In the genomic region with DNA sequence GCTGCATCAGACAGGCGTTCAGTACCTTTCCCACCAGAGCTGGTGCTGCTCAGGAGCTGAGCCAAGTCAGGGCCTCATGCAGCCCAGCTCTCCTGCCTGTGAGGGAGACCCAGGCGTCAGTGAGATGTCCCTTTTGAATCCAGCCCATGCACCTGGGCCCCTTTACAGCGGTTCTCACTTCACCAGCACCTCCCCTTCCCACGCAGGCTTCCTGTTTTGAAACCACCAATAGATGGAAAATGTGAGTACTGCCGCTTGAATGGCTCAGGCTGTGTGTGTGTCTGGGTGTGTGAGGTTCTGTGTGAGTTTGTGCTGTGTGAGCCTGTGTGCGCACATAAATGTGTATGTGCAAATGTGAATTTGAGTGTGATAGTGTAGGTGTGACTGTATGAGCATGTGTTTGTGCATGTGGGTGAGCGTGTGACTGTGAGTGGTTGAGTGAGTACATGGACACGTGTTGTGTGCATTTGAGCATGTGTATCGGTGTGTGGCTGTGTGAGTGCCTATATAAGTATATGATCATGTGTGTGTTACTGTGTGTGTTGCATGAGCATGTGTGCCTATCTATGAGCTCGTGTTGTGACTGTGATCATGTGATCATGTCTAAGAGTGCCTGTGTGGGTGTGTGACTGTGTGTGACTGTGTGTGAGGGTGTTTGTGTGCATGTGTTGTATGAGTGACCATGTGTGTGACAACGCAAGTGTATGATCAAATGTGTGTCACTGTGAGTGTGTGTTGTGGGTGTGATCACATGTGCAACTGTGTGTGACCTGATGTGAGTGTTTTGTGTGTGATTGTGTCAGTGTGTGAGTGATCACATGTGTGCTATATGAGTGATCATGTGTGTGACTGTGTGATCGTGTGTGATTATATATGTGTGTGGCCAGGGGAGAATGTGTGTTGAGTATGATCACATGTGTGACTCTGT, we compare ENCODE assay signal across 8 cellular contexts.
A peak's percentile ranks its signal among the peaks of the same experiment; 100 is the strongest.
DNase-seq lines count a peak whose midpoint lies in the region; ATAC-seq, FAIRE-seq and TF ChIP-seq lines count a peak whose summit lies in the region.

No MANE protein-coding gene starts in this region.

- H3K4me3 Mint-ChIP-seq in activated CD4-positive, alpha-beta memory T cell treated with anti-CD3 and anti-CD28 coated beads for 36 hours: no peak overlapping the region
- H3K4me3 Mint-ChIP-seq in stimulated activated effector memory CD8-positive, alpha-beta T cell treated with anti-CD3 and anti-CD28 coated beads, Interleukin-12 subunit alpha, Interleukin-12 subunit beta, amount 100 ng/mL, for 72 hours: no peak overlapping the region

- intact Hi-C loops in activated CD4-positive, alpha-beta memory T cell treated with anti-CD3 and anti-CD28 coated beads for 36 hours (cut with micrococcal nuclease): loop anchor here (1.0 kb wide), 1 partner anchor 17 kb away; no protein-coding TSS in a partner anchor

- H3K27ac ChIP-seq in HL-60 (replicated peaks) (peak overlapping the region; percentile 76), keratinocyte (ENCODE audit: control insufficient read depth, insufficient read depth, low read length) (no peak overlapping the region), smooth muscle cell (ENCODE audit: low read depth) (no peak overlapping the region), GM23248 (no peak overlapping the region)

- TF ChIP-seq CTCF in HL-60 (IDR thresholded peaks at IDR 0.05; ENCODE audit: insufficient read depth, low read length) (no peak), keratinocyte (optimal IDR thresholded peaks at IDR 0.05 in 1 of 3, IDR thresholded peaks at IDR 0.05 in 1 of 3, conservative IDR thresholded peaks at IDR 0.05 in 1 of 3; ENCODE audit: extremely low read depth in 1 of 3, insufficient read depth in 2 of 3, low read length in 3 of 3) (no peak), smooth muscle cell (IDR thresholded peaks at IDR 0.05; ENCODE audit: borderline replicate concordance, insufficient read depth, poor library complexity, severe bottlenecking) (no peak)

- peak; percentile 13 for FAIRE-seq in keratinocyte (lab: Jason Lieb, UNC)

- H4K20me1 ChIP-seq in keratinocyte (ENCODE audit: control insufficient read depth, extremely low read depth, insufficient read depth, low read length): peaks cover 6% of the 10 kb centered on the region
- H4K20me1 ChIP-seq in smooth muscle cell (ENCODE audit: low read depth): peaks cover 5% of the 10 kb centered on the region
- no peaks in the 10 kb centered on the region for H4K20me1 ChIP-seq in GM23248 (ENCODE audit: insufficient read depth)

- H2AFZ ChIP-seq in keratinocyte (ENCODE audit: control insufficient read depth, low read length) (no peak overlapping the region), smooth muscle cell (ENCODE audit: low read depth) (no peak overlapping the region), GM23248 (no peak overlapping the region)

- H3K9me2 ChIP-seq in GM23248 (ENCODE audit: insufficient read depth): no peaks in the 10 kb centered on the region

- POLR2A ChIA-PET in activated CD4-positive, alpha-beta memory T cell treated with anti-CD3 and anti-CD28 coated beads for 36 hours (lab: Charles Lee): interaction anchor here (0.6 to 2.8 kb wide), 7 partner anchors 17 to 88 kb away, joined by 3 to 12 read pairs (median 4); no protein-coding TSS in a partner anchor

- no peak overlapping the region for H3K4me2 ChIP-seq in keratinocyte (ENCODE audit: control insufficient read depth, extremely low read depth, insufficient read depth, low read depth, low read length)
- no peak overlapping the region for H3K4me2 ChIP-seq in smooth muscle cell
- no peak overlapping the region for H3K4me2 ChIP-seq in GM23248 (ENCODE audit: unreplicated experiment)

- H3F3A ChIP-seq in smooth muscle cell (ENCODE audit: low read depth) (peaks cover 19% of the 10 kb centered on the region), GM23248 (ENCODE audit: insufficient read depth) (peaks cover 20% of the 10 kb centered on the region)

- peaks cover 4% of the 10 kb centered on the region for H3K9me1 ChIP-seq in keratinocyte (ENCODE audit: control insufficient read depth, extremely low read depth, insufficient read depth, low read length)

- H3K27ac Mint-ChIP-seq in activated CD4-positive, alpha-beta memory T cell treated with anti-CD3 and anti-CD28 coated beads for 36 hours: no peak overlapping the region
- H3K27ac Mint-ChIP-seq in stimulated activated effector memory CD8-positive, alpha-beta T cell treated with anti-CD3 and anti-CD28 coated beads, Interleukin-12 subunit alpha, Interleukin-12 subunit beta, amount 100 ng/mL, for 72 hours: no peak overlapping the region

- CTCF ChIA-PET in activated CD4-positive, alpha-beta memory T cell treated with anti-CD3 and anti-CD28 coated beads for 36 hours (lab: Charles Lee): interaction anchor here (1.0 to 14.3 kb wide), 6 partner anchors 11 to 108 kb away, joined by 3 to 136 read pairs (median 10); partner anchors contain the start of gene UBASH3B

- H3K79me2 ChIP-seq in keratinocyte (ENCODE audit: control insufficient read depth, insufficient read depth, low read length) (peaks cover 35% of the 10 kb centered on the region), smooth muscle cell (ENCODE audit: low read depth) (peaks cover 8% of the 10 kb centered on the region), GM23248 (ENCODE audit: insufficient read depth) (peaks cover 59% of the 10 kb centered on the region)

- no peaks in the 10 kb centered on the region for H3K27me3 ChIP-seq in HL-60 (ENCODE audit: insufficient read depth, poor library complexity, severe bottlenecking)
- H3K27me3 ChIP-seq in keratinocyte (ENCODE audit: control insufficient read depth, extremely low read depth, insufficient read depth, low read length): no peaks in the 10 kb centered on the region
- H3K27me3 ChIP-seq in smooth muscle cell (ENCODE audit: low read depth): no peaks in the 10 kb centered on the region
- no peaks in the 10 kb centered on the region for H3K27me3 ChIP-seq in GM23248 (replicated peaks; ENCODE audit: insufficient read depth)

- DNase-seq in HL-60 (ENCODE audit: low read depth in 1 of 2, low spot score in 1 of 2) (peak; percentile 54 to 93), keratinocyte (ENCODE audit: low read depth, low spot score) (no peak), smooth muscle cell (lab: John Stamatoyannopoulos, UW; ENCODE audit: unreplicated experiment) (no peak), GM23248 (no peak), H4 (ENCODE audit: low spot score) (no peak)
- DNase-seq in activated CD4-positive, alpha-beta memory T cell treated with anti-CD3 and anti-CD28 coated beads for 36 hours: peak; percentile 91
- DNase-seq in stimulated activated effector memory CD8-positive, alpha-beta T cell treated with anti-CD3 and anti-CD28 coated beads, Interleukin-12 subunit alpha, Interleukin-12 subunit beta, amount 100 ng/mL, for 72 hours (ENCODE audit: low spot score in 2 of 2): peak; percentile 56 to 83

- in situ Hi-C loops in GM23248 (cut with MboI): no loop called here

- peaks cover 10% of the 10 kb centered on the region for H3K4me1 ChIP-seq in keratinocyte (ENCODE audit: control insufficient read depth, extremely low read depth, insufficient read depth, low read length)
- peaks cover 31% of the 10 kb centered on the region for H3K4me1 ChIP-seq in smooth muscle cell (ENCODE audit: low read depth)
- peaks cover 11% of the 10 kb centered on the region for H3K4me1 ChIP-seq in GM23248 (ENCODE audit: insufficient read depth)

- H3K36me3 ChIP-seq in keratinocyte (ENCODE audit: control insufficient read depth in 2 of 2, extremely low read depth in 1 of 2, insufficient read depth in 2 of 2, low read length in 2 of 2) (peaks cover 1 to 6% of the 10 kb centered on the region in 2 experiments), smooth muscle cell (ENCODE audit: low read depth) (no peaks in the 10 kb centered on the region), GM23248 (ENCODE audit: low read depth) (no peaks in the 10 kb centered on the region)

- no peaks in the 10 kb centered on the region for H3K9me3 Mint-ChIP-seq in activated CD4-positive, alpha-beta memory T cell treated with anti-CD3 and anti-CD28 coated beads for 36 hours
- H3K9me3 Mint-ChIP-seq in stimulated activated effector memory CD8-positive, alpha-beta T cell treated with anti-CD3 and anti-CD28 coated beads, Interleukin-12 subunit alpha, Interleukin-12 subunit beta, amount 100 ng/mL, for 72 hours: peaks cover 4% of the 10 kb centered on the region

- dilution Hi-C loops in keratinocyte (cut with MboI; ENCODE audit: extremely low pct_ligation_motif_present, low sequenced_read_pairs): no loop called here

- WGBS in smooth muscle cell (ENCODE audit: low lambda C conversion rate): 84% methylated on average over 12 of the region's 12 CpGs
- WGBS in GM23248 (ENCODE audit: low coverage in 1 of 2, low lambda C conversion rate in 2 of 2, missing lambda C conversion rate in 2 of 2), 2 experiments: 82 to 86% methylated on average over 12 of the region's 12 CpGs

- peaks cover 16% of the 10 kb centered on the region for H3K4me1 Mint-ChIP-seq in activated CD4-positive, alpha-beta memory T cell treated with anti-CD3 and anti-CD28 coated beads for 36 hours (ENCODE audit: low read depth)
- no peaks in the 10 kb centered on the region for H3K4me1 Mint-ChIP-seq in stimulated activated effector memory CD8-positive, alpha-beta T cell treated with anti-CD3 and anti-CD28 coated beads, Interleukin-12 subunit alpha, Interleukin-12 subunit beta, amount 100 ng/mL, for 72 hours

- H3K4me3 ChIP-seq in HL-60 (replicated peaks; ENCODE audit: insufficient read depth, low read length) (no peak overlapping the region), keratinocyte (ENCODE audit: control insufficient read depth in 2 of 3, extremely low read depth in 1 of 3, insufficient read depth in 2 of 3, low read depth in 1 of 3, low read length in 3 of 3) (no peak overlapping the region), smooth muscle cell (no peak overlapping the region), GM23248 (no peak overlapping the region)

- H3K9ac ChIP-seq in keratinocyte (ENCODE audit: control insufficient read depth, extremely low read depth, insufficient read depth, low read length) (no peak overlapping the region), smooth muscle cell (ENCODE audit: low read depth) (no peak overlapping the region), GM23248 (no peak overlapping the region)

- ATAC-seq in GM19397 (IDR thresholded peaks at IDR 0.05; ENCODE audit: unreplicated experiment): peak; percentile 43
- ATAC-seq in stimulated activated effector memory CD8-positive, alpha-beta T cell treated with anti-CD3 and anti-CD28 coated beads, Interleukin-12 subunit alpha, Interleukin-12 subunit beta, amount 100 ng/mL, for 72 hours: peak; percentile 77

- no peaks in the 10 kb centered on the region for H3K27me3 Mint-ChIP-seq in activated CD4-positive, alpha-beta memory T cell treated with anti-CD3 and anti-CD28 coated beads for 36 hours

- H3K9me3 ChIP-seq in keratinocyte (ENCODE audit: control insufficient read depth, low read depth, low read length): no peaks in the 10 kb centered on the region
- no peaks in the 10 kb centered on the region for H3K9me3 ChIP-seq in smooth muscle cell (replicated peaks; ENCODE audit: low read depth)
- H3K9me3 ChIP-seq in GM23248 (ENCODE audit: low read depth): no peaks in the 10 kb centered on the region

- H3K36me3 Mint-ChIP-seq in activated CD4-positive, alpha-beta memory T cell treated with anti-CD3 and anti-CD28 coated beads for 36 hours: no peaks in the 10 kb centered on the region
- H3K36me3 Mint-ChIP-seq in stimulated activated effector memory CD8-positive, alpha-beta T cell treated with anti-CD3 and anti-CD28 coated beads, Interleukin-12 subunit alpha, Interleukin-12 subunit beta, amount 100 ng/mL, for 72 hours: peaks cover 8% of the 10 kb centered on the region

Comparison
In these comparisons a context has a peak if more than half of its experiments do, and no peak if none do; other contexts are left out.
1. DNase-seq: peak in HL-60 (2 of 2), activated CD4-positive, alpha-beta memory T cell treated with anti-CD3 and anti-CD28 coated beads for 36 hours (single experiment) and stimulated activated effector memory CD8-positive, alpha-beta T cell treated with anti-CD3 and anti-CD28 coated beads, Interleukin-12 subunit alpha, Interleukin-12 subunit beta, amount 100 ng/mL, for 72 hours (2 of 2); none in keratinocyte (single experiment), smooth muscle cell (single experiment), GM23248 (single experiment) and H4 (single experiment).